In the genomic region with DNA sequence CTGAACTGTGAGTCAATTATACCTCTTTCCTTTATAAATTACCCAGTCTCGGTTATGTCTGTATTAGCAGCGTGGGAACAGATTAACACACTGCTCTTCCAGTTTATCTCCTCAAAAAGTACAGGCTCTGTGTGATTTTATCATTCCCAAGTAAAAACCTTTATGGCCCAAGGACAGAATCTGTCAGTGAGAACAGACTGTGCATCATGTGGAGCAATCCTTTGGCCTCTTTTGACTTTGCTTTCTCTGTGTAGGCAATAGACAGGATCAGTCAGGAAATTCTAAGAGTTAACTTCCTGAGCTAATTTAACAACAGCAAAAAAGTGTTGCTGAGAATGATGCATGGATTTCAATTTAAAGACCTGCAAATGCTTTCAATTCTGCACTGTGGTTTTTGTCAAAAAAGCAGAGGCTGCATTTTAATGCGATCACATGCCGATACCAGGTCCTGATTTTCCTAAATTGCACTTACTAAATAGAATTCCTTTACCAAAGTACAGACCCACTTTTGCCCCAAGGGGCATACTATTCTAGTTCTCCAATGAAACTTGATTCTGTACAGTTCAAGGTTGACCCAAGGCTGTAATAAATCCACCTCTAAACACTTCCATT, we compare ENCODE assay signal across 18 cellular contexts.
DNase-seq lines count a peak whose midpoint lies in the region; ATAC-seq and TF ChIP-seq lines count a peak whose summit lies in the region.
"Had no signal": no experiment of that assay in that cellular context is flagged by ENCODE, and none has a peak within 500 bp of the region (broad histone marks: within the 10 kb centered on the region; RNA-seq: fewer than 3 reads in every experiment).

No MANE protein-coding gene starts in this region.

- peak in 1 of 2 experiments; percentile 58; a peak in 2 of 4 replicates for TF ChIP-seq EP300 in SK-N-SH (IDR thresholded peaks at IDR 0.05; ENCODE audit: borderline replicate concordance in 1 of 2, low read depth in 1 of 2, low read length in 1 of 2)

- no peak overlapping the region for H3K4me3 ChIP-seq in SK-N-SH (ENCODE audit: low read depth in 2 of 2, low read length in 1 of 2)
- H3K4me3 ChIP-seq in heart left ventricle, result no peak overlapping the region

- H3K9me3 ChIP-seq in SK-N-SH (no peaks in the 10 kb centered on the region), heart left ventricle (peaks cover 0 to 6% (median 0%) of the 10 kb centered on the region in 12 donors)

- CTCF ChIA-PET in SK-N-SH (lab: Yijun Ruan, JAX), result interaction anchor here (1.4 to 2.5 kb wide), 2 partner anchors 38 to 245 kb away, joined by 3 to 7 read pairs; no protein-coding TSS in a partner anchor

- H3K27me3 ChIP-seq in SK-N-SH (ENCODE audit: insufficient read depth) (no peaks in the 10 kb centered on the region), foreskin keratinocyte (no peaks in the 10 kb centered on the region), heart left ventricle (no peaks in the 10 kb centered on the region)

- POLR2A ChIA-PET in SK-N-SH (lab: Yijun Ruan, JAX), result no interaction called here

- no peaks in the 10 kb centered on the region for H3F3A ChIP-seq in SK-N-SH (replicated peaks; ENCODE audit: insufficient read depth)

- no peak overlapping the region for H2AFZ ChIP-seq in SK-N-SH (ENCODE audit: low read depth)

- no peak overlapping the region for H3K9ac ChIP-seq in SK-N-SH

- no peaks in the 10 kb centered on the region for H4K20me1 ChIP-seq in SK-N-SH (ENCODE audit: insufficient read depth)

- H3K4me2 ChIP-seq in SK-N-SH, result no peak overlapping the region

- DNase-seq in SK-N-SH, result peak; percentile 13
- DNase-seq in chondrocyte (ENCODE audit: low spot score), result no peak
- DNase-seq in foreskin keratinocyte, result no peak
- no peak for DNase-seq in iPS-NIHi7 (ENCODE audit: extremely low spot score)
- no peak for DNase-seq in heart left ventricle
- DNase-seq: ACHN; CD8-positive, alpha-beta T cell; DND-41; NCI-H1105; NCI-H2029 treated with DMSO at 0.1 percent for 48 hours; NCI-H226; NCI-H510A treated with DMSO at 0.1 percent for 48 hours; NCI-H748 treated with DMSO at 0.1 percent for 48 hours; NK-92 treated with Interleukin-12 subunit alpha and Interleukin-12 subunit beta, amount 100 ng/mL, for 24 hours; SIG-M5 had no signal

- TF ChIP-seq CTCF in SK-N-SH (IDR thresholded peaks at IDR 0.05), result no peak
- TF ChIP-seq CTCF in chondrocyte (IDR thresholded peaks at IDR 0.05), result no peak
- TF ChIP-seq CTCF in nephron (IDR thresholded peaks at IDR 0.05; ENCODE audit: unreplicated experiment in 3 of 3), result no peak
- TF ChIP-seq CTCF in foreskin keratinocyte (conservative IDR thresholded peaks at IDR 0.05), result no peak
- no peak for TF ChIP-seq CTCF in heart left ventricle (IDR thresholded peaks at IDR 0.05)

- H3K79me2 ChIP-seq in SK-N-SH (ENCODE audit: insufficient read depth), result no peaks in the 10 kb centered on the region

- H3K27me3 Mint-ChIP-seq in chondrocyte (ENCODE audit: low read depth), result no peaks in the 10 kb centered on the region
- H3K27me3 Mint-ChIP-seq in nephron (ENCODE audit: low read depth), result no peaks in the 10 kb centered on the region
- H3K27me3 Mint-ChIP-seq: IgD-negative memory B cell had no signal

- H3K36me3 ChIP-seq in SK-N-SH (replicated peaks in 1 of 2; ENCODE audit: control insufficient read depth in 1 of 2, insufficient read depth in 2 of 2, low read length in 1 of 2), result no peaks in the 10 kb centered on the region
- no peaks in the 10 kb centered on the region for H3K36me3 ChIP-seq in heart left ventricle

- H3K36me3 Mint-ChIP-seq in chondrocyte (ENCODE audit: low read depth) (no peaks in the 10 kb centered on the region), nephron (ENCODE audit: low read depth) (no peaks in the 10 kb centered on the region)
- H3K36me3 Mint-ChIP-seq: CD8-positive, alpha-beta T cell had no signal

- intact Hi-C loops in heart left ventricle (cut with DNase I), result no loop called here

- H3K4me3 Mint-ChIP-seq in chondrocyte (ENCODE audit: unreplicated experiment), result no peak overlapping the region
- H3K4me3 Mint-ChIP-seq in nephron, result no peak overlapping the region
- H3K4me3 Mint-ChIP-seq: CD8-positive, alpha-beta T cell; IgD-negative memory B cell had no signal

- TF ChIP-seq POLR2A in heart left ventricle (IDR thresholded peaks at IDR 0.05), result no peak

- ATAC-seq in HG03175 (IDR thresholded peaks at IDR 0.05; ENCODE audit: unreplicated experiment) (no peak), foreskin keratinocyte (no peak), heart left ventricle (no peak)
- ATAC-seq: CD8-positive, alpha-beta T cell had no signal

- H3K27ac Mint-ChIP-seq in chondrocyte (ENCODE audit: unreplicated experiment), result peak overlapping the region; percentile 60
- H3K27ac Mint-ChIP-seq in nephron, result peak overlapping the region; percentile 52 to 87 (median 66)
- H3K27ac Mint-ChIP-seq: CD8-positive, alpha-beta T cell; IgD-negative memory B cell had no signal

- no peaks in the 10 kb centered on the region for H3K9me2 ChIP-seq in SK-N-SH

- peak; percentile 33; the same call in 1 of the 2 replicates for TF ChIP-seq RAD21 in SK-N-SH (IDR thresholded peaks at IDR 0.05; ENCODE audit: low read length)

- peaks cover 4 to 10% of the 10 kb centered on the region in 2 experiments; a peak in 2 of 4 replicates for H3K4me1 ChIP-seq in SK-N-SH (ENCODE audit: control insufficient read depth in 1 of 2, insufficient read depth in 2 of 2, low read depth in 1 of 2, low read length in 1 of 2)
- H3K4me1 ChIP-seq in foreskin keratinocyte, result peaks cover 4% of the 10 kb centered on the region
- H3K4me1 ChIP-seq in heart left ventricle, result peaks cover 0 to 4% (median 0%) of the 10 kb centered on the region in 12 donors

- no peaks in the 10 kb centered on the region for H3K9me3 Mint-ChIP-seq in chondrocyte (ENCODE audit: low read depth)
- no peaks in the 10 kb centered on the region for H3K9me3 Mint-ChIP-seq in nephron

- H3K27ac ChIP-seq in SK-N-SH (ENCODE audit: low read depth in 2 of 2, low read length in 1 of 2) (peak overlapping the region; percentile 38 to 92; a peak in 3 of 4 replicates), foreskin keratinocyte (no peak overlapping the region), heart left ventricle (no peak overlapping the region)

- peaks cover 47% of the 10 kb centered on the region for H3K4me1 Mint-ChIP-seq in chondrocyte (ENCODE audit: low read depth)
- peaks cover 21% of the 10 kb centered on the region for H3K4me1 Mint-ChIP-seq in nephron

- 63% methylated on average over 4 of the region's 4 CpGs for WGBS in SK-N-SH (ENCODE audit: low lambda C conversion rate)
- WGBS in heart left ventricle, 4 donors, result 88 to 92% (median 91%) methylated on average over 4 of the region's 4 CpGs

TF ChIP-seq in SK-N-SH, 30 proteins besides CTCF, POLR2A, EP300 and RAD21:
- no peak for TF ChIP-seq POLR2AphosphoS5 (IDR thresholded peaks at IDR 0.05; ENCODE audit: low read depth, low read length)
- peak; percentile 77 for TF ChIP-seq GATA2 (CRISPR knock-in tag; IDR thresholded peaks at IDR 0.05)
- peak; percentile 79; the same call in 1 of the 2 replicates for TF ChIP-seq RCOR1 (IDR thresholded peaks at IDR 0.05; ENCODE audit: low read length)
- no peak for TF ChIP-seq TAF1 (IDR thresholded peaks at IDR 0.05; ENCODE audit: borderline replicate concordance, low read depth, low read length)
- TF ChIP-seq MXI1 (IDR thresholded peaks at IDR 0.05; ENCODE audit: low read depth, low read length), result 0 out of 2 replicates have a peak, but pooled peaks have one; percentile 35
- TF ChIP-seq FOXJ3 (CRISPR knock-in tag; IDR thresholded peaks at IDR 0.05), result peak; percentile 29; the same call in 1 of the 2 replicates
- TF ChIP-seq, protein P1, sequence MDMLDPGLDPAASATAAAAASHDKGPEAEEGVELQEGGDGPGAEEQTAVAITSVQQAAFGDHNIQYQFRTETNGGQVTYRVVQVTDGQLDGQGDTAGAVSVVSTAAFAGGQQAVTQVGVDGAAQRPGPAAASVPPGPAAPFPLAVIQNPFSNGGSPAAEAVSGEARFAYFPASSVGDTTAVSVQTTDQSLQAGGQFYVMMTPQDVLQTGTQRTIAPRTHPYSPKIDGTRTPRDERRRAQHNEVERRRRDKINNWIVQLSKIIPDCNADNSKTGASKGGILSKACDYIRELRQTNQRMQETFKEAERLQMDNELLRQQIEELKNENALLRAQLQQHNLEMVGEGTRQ (IDR thresholded peaks at IDR 0.05; ENCODE audit: borderline replicate concordance, low read depth, low read length), result no peak

Comparison
In these comparisons a context has a peak if more than half of its experiments do, and no peak if none do; other contexts are left out.
1. H3K27ac ChIP-seq: peak in SK-N-SH (2 of 2); none in foreskin keratinocyte (single experiment) and heart left ventricle (0 of 12).